16 cellular contexts compared by ENCODE assay signal in the genomic region with DNA sequence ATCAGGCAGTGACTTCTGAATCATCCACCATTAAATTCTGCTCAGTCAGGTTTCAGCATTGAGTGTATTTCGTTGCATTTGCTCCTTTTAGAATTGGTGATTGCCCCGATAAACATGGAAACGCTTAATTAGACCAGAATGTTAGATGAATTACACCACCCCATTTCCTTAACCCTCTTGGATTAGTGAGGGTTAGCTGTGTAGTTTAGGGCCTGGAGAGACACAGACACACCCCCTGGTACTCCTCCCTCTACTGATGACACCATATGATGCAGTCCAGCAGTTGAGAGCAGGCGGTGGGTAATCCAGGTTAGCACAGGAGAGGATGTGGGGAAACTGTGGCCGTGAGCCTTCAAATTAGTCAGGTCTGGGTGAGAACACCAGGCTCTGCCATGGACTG. TPM values are rescaled to one million over a fixed set of nuclear protein-coding genes. Genes with fewer than 3 reads are reported as not detected.
"Had no signal": no experiment of that assay in that cellular context is flagged by ENCODE, and none has a peak within 500 bp of the region (broad histone marks: within the 10 kb centered on the region; RNA-seq: fewer than 3 reads in every experiment).

No MANE protein-coding gene starts in this region.

- H3K9me3 ChIP-seq: prostate gland, spleen had no signal

- H3K4me3 Mint-ChIP-seq: activated B cell treated with CpG ODN at 0.5 μM for 24 hours; activated naive CD8-positive, alpha-beta T cell; nephron progenitor cell had no signal

- H3K4me3 ChIP-seq: prostate gland, SK-N-MC, spleen had no signal

- H3K27me3 ChIP-seq: spleen had no signal

- H3K4me1 ChIP-seq: prostate gland had no signal

- H3K36me3 ChIP-seq: prostate gland, spleen had no signal

- ATAC-seq: sciatic nerve had no signal

- H3K36me3 Mint-ChIP-seq: activated naive CD8-positive, alpha-beta T cell had no signal

- H3K27me3 Mint-ChIP-seq: activated naive CD8-positive, alpha-beta T cell had no signal

- H3K27ac ChIP-seq: prostate gland, SK-N-MC, spleen had no signal

- H3K9me3 Mint-ChIP-seq: activated B cell treated with CpG ODN at 0.5 μM for 24 hours; activated T-helper 2 cell treated with anti-CD3 and anti-CD28 coated beads, Interferon-gamma antibody, Interleukin-2, Interleukin-4, amounts not matched to agents 10 μg/mL and 5 μg/mL and 100 μg/mL, durations not matched to agents 14 hours and 24 hours and 36 hours; nephron progenitor cell had no signal

- H3K27ac Mint-ChIP-seq: activated B cell treated with CpG ODN at 0.5 μM for 24 hours; activated naive CD8-positive, alpha-beta T cell; activated T-helper 2 cell treated with anti-CD3 and anti-CD28 coated beads, Interferon-gamma antibody, Interleukin-2, Interleukin-4, amounts not matched to agents 10 μg/mL and 5 μg/mL and 100 μg/mL, durations not matched to agents 14 hours and 24 hours and 36 hours; nephron progenitor cell had no signal

- DNase-seq: activated B cell treated with CpG ODN at 0.5 μM for 24 hours; activated CD4-positive, alpha-beta T cell treated with anti-CD3 and anti-CD28 coated beads, Interleukin-2, amount 50 U/mL, for 4 hours; aorta; foreskin melanocyte; head of caudate nucleus; nephron progenitor cell; spleen; stimulated activated CD4-positive, alpha-beta T cell treated with anti-CD3 and anti-CD28 coated beads, Interleukin-2, amount 100 ng/mL, for 24 hours; stimulated activated naive CD4-positive, alpha-beta T cell had no signal

RNA-seq across cellular contexts. Expression of a gene that starts 33.7 kb away (rescaled TPM):
- total RNA-seq: activated B cell treated with CpG ODN at 0.5 μM for 24 hours; activated T-helper 2 cell treated with anti-CD3 and anti-CD28 coated beads, Interferon-gamma antibody, Interleukin-2, Interleukin-4, amounts not matched to agents 10 μg/mL and 5 μg/mL and 100 μg/mL, durations not matched to agents 14 hours and 24 hours and 36 hours; bronchial epithelial cell; T-helper 1 cell treated with Interleukin-12 subunit alpha and Interleukin-12 subunit beta and Interleukin-4 antibody, amounts not matched to agents 30 ng/mL and 1 ng/mL, for 36 hours had no signal
